In genomic region chr4:13024147-13025105, GRCh38 we compare ENCODE assay signal across 25 cellular contexts.
"Had no signal": no experiment of that assay in that cellular context is flagged by ENCODE, and none has a peak within 500 bp of the region (broad histone marks: within the 10 kb centered on the region; RNA-seq: fewer than 3 reads in every experiment).

No MANE protein-coding gene starts in this region.

- H3K27ac ChIP-seq: epithelial cell of prostate, esophagus squamous epithelium, gastrocnemius medialis, heart right ventricle, left ventricle myocardium inferior, lower lobe of right lung had no signal

- H3K4me3 ChIP-seq: esophagus squamous epithelium, gastrocnemius medialis, heart right ventricle, left ventricle myocardium inferior, lower lobe of right lung, mucosa of descending colon had no signal

- H3K27me3 ChIP-seq: esophagus squamous epithelium, gastrocnemius medialis, heart right ventricle had no signal

- DNase-seq: cortex of kidney; effector CD8-positive, alpha-beta T cell; effector memory CD8-positive, alpha-beta T cell; endodermal cell; erythroblast; esophagus squamous epithelium; foreskin fibroblast; gastrocnemius medialis; glutamatergic neuron; head of caudate nucleus; heart right ventricle; hippocampal formation; left cardiac atrium; left ventricle myocardium inferior; lower lobe of right lung; mesenchymal stem cell; mucosa of descending colon; naive B cell; naive thymus-derived CD8-positive, alpha-beta T cell had no signal

- H3K9me3 ChIP-seq: gastrocnemius medialis, lower lobe of right lung, mucosa of descending colon had no signal

- H3K36me3 ChIP-seq: esophagus squamous epithelium, gastrocnemius medialis, heart right ventricle, left ventricle myocardium inferior, lower lobe of right lung had no signal

- H3K4me1 ChIP-seq: esophagus squamous epithelium, gastrocnemius medialis, heart right ventricle, left ventricle myocardium inferior, lower lobe of right lung had no signal

- ATAC-seq: effector memory CD8-positive, alpha-beta T cell; esophagus mucosa; gastrocnemius medialis; heart right ventricle; left cardiac atrium; lower lobe of right lung; mucosa of descending colon; naive thymus-derived CD8-positive, alpha-beta T cell had no signal

- FAIRE-seq: colon, endometrium, islet of Langerhans, keratinocyte had no signal
